In genomic region chrX:51336584-51336983, GRCh38 we compare ENCODE assay signal across 8 cellular contexts. TPM values are rescaled to one million over a fixed set of nuclear protein-coding genes. Genes with fewer than 3 reads are reported as not detected.
DNase-seq lines count a peak whose midpoint lies in the region; ATAC-seq and TF ChIP-seq lines count a peak whose summit lies in the region.

No MANE protein-coding gene starts in this region.

- H3K27ac ChIP-seq in HEK293 (ENCODE audit: extremely low read depth, low read depth, low read length) (no peak overlapping the region), uterus (no peak overlapping the region)

- POLR2A ChIA-PET in HEK293 (lab: Yijun Ruan, JAX), result no interaction called here

- no peak for ATAC-seq in HG02840 (IDR thresholded peaks at IDR 0.05; ENCODE audit: low FRiP score, unreplicated experiment)

- H3K4me1 ChIP-seq in HEK293 (ENCODE audit: control insufficient read depth, insufficient read depth, low read length), result no peaks in the 10 kb centered on the region
- H3K4me1 ChIP-seq in uterus, result no peaks in the 10 kb centered on the region

- H3K27me3 Mint-ChIP-seq in brain, result peaks cover 5% of the 10 kb centered on the region

- peaks cover 28% of the 10 kb centered on the region for H3K4me1 Mint-ChIP-seq in brain

- TF ChIP-seq CTCF in HEK293 (tag by site-specific recombination; IDR thresholded peaks at IDR 0.05), result no peak
- peak; percentile 60 to 65 for TF ChIP-seq CTCF in brain (conservative IDR thresholded peaks at IDR 0.05)
- peak; percentile 36 to 41 (median 40) for TF ChIP-seq CTCF in uterus (IDR thresholded peaks at IDR 0.05)

- H3K4me3 Mint-ChIP-seq in brain, result peak overlapping the region; percentile 36 to 91 (median 68)

- no peak for TF ChIP-seq POLR2A in uterus (IDR thresholded peaks at IDR 0.05)

- H3K9me3 ChIP-seq in HEK293 (ENCODE audit: control insufficient read depth, insufficient read depth, low read depth, low read length), result no peaks in the 10 kb centered on the region; the same call in 1 of the 2 replicates
- H3K9me3 ChIP-seq in uterus, result no peaks in the 10 kb centered on the region

- H3K36me3 Mint-ChIP-seq in brain, result no peaks in the 10 kb centered on the region

- H3K36me3 ChIP-seq in HEK293 (ENCODE audit: control insufficient read depth in 2 of 2, insufficient read depth in 1 of 2, low read length in 2 of 2) (no peaks in the 10 kb centered on the region), uterus (no peaks in the 10 kb centered on the region)

- CTCF ChIA-PET in HEK293 (lab: Yijun Ruan, JAX), result interaction anchor here (0.5 to 4.9 kb wide), 21 partner anchors 8 to 925 kb away, joined by 3 to 37 read pairs (median 3); no protein-coding TSS in a partner anchor

- peak; percentile 15 for DNase-seq in NOMO-1 treated with DMSO at 0.1 percent for 48 hours (lab: John Stamatoyannopoulos, UW; ENCODE audit: unreplicated experiment)
- DNase-seq in NOMO-1 treated with dmso at 0.1 percent for 144 hours (lab: John Stamatoyannopoulos, UW; ENCODE audit: unreplicated experiment), result no peak
- DNase-seq in OCI-M1 (lab: John Stamatoyannopoulos, UW), result peak; percentile 24
- DNase-seq in kidney tubule cell (ENCODE audit: low spot score), result peak; percentile 59
- peak in 1 of 2 donors; percentile 27 for DNase-seq in uterus

- H3K9me3 Mint-ChIP-seq in brain, result peaks cover 0 to 5% (median 0%) of the 10 kb centered on the region in 5 experiments

- intact Hi-C loops in uterus (cut with DNase I; ENCODE audit: low total_unique reads), result no loop called here

- H3K27ac Mint-ChIP-seq in brain, result peak overlapping the region in 1 of 5 experiments; percentile 12

- H3K4me3 ChIP-seq in HEK293 (ENCODE audit: low read depth, low read length) (no peak overlapping the region), uterus (no peak overlapping the region)

- H3K27me3 ChIP-seq in uterus, result no peaks in the 10 kb centered on the region

TF ChIP-seq in HEK293, 187 proteins besides CTCF, POLR2A, EP300 and RAD21:
- TF ChIP-seq IKZF3 (tag by site-specific recombination; IDR thresholded peaks at IDR 0.05) (no peak), ZNF654 (tag by site-specific recombination; IDR thresholded peaks at IDR 0.05; ENCODE audit: low read depth) (peak; percentile 36)

RNA-seq across cellular contexts. Expression of gene NUDT10, which starts 4.0 kb away (rescaled TPM):
- 3.6 TPM for polyA plus RNA-seq in brain (ENCODE audit: insufficient read depth, low read depth, low replicate concordance)
- total RNA-seq in uterus, result 10 to 100 TPM in 2 of 4 donors, 1 to 10 TPM in 2; 3.8 to 45.9 (median 10.9) TPM
